In the genomic region with DNA sequence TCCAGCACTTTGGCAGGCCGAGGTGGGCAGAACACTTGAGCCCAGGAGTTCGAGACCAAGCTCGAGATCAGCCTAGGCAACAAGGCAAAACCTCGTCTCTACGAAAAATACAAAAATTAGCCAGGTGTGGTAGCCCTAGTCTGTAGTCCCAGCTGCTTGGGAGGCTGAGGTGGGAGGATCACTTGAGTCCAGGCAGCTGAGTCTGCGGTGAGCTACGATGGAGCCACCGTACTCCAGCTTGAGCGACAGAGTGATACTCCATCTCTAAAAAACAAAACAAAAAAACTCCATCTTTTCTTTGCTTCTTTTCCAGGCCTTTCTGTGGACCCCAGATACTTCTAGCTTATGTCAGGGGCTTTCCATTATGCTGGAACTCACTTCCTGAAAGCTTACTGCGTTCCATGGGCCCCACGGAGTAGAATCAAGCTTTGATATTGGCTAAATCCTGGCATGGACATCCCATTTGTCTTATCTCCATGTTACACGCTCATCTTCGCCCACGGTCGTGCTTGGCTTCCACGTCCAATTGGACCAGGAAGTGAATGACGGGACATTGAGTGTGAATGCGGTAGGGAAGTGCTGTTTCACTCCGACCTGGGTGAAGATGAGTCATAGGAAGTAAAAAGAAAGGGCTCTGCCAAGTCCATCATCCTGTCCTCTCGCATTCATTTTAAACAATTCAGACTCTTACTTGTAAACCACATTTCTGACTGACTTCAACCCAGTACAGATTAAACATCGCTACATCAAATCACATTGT, we compare ENCODE assay signal across 11 cellular contexts. TPM values are rescaled to one million over a fixed set of nuclear protein-coding genes. Genes with fewer than 3 reads are reported as not detected.
DNase-seq lines count a peak whose midpoint lies in the region; FAIRE-seq and TF ChIP-seq lines count a peak whose summit lies in the region.
"Had no signal": no experiment of that assay in that cellular context is flagged by ENCODE, and none has a peak within 500 bp of the region (broad histone marks: within the 10 kb centered on the region; RNA-seq: fewer than 3 reads in every experiment).

No MANE protein-coding gene starts in this region.

- H3K27me3 ChIP-seq in SJSA1 (replicated peaks) (no peaks in the 10 kb centered on the region), WERI-Rb-1 (ENCODE audit: insufficient read depth, low read depth, severe bottlenecking) (no peaks in the 10 kb centered on the region)

- H3K27ac ChIP-seq in SJSA1, result peak overlapping the region; percentile 69
- H3K27ac ChIP-seq in WERI-Rb-1, result no peak overlapping the region
- H3K27ac ChIP-seq: skin epidermis had no signal

- H3K4me3 ChIP-seq in HFF-Myc (replicated peaks; ENCODE audit: low read depth, low read length) (no peak overlapping the region), SJSA1 (no peak overlapping the region), fibroblast of mammary gland (ENCODE audit: control insufficient read depth, low read depth, low read length) (no peak overlapping the region), WERI-Rb-1 (ENCODE audit: low read depth, low read length) (no peak overlapping the region)
- H3K4me3 ChIP-seq: skin epidermis had no signal

- H3K27me3 Mint-ChIP-seq in nephron (ENCODE audit: low read depth), result no peaks in the 10 kb centered on the region
- H3K27me3 Mint-ChIP-seq in activated naive CD4-positive, alpha-beta T cell treated with anti-CD3 and anti-CD28 coated beads, Interleukin-2, amount 10 ng/mL, durations not matched to agents 7 days and 5 days, result no peaks in the 10 kb centered on the region

- no peak for TF ChIP-seq CTCF in HFF-Myc (IDR thresholded peaks at IDR 0.05; ENCODE audit: low read depth, low read length, missing control alignments)
- no peak for TF ChIP-seq CTCF in fibroblast of mammary gland (conservative IDR thresholded peaks at IDR 0.05; ENCODE audit: control insufficient read depth, insufficient read depth, low read depth, low read length)
- TF ChIP-seq CTCF in nephron (IDR thresholded peaks at IDR 0.05; ENCODE audit: unreplicated experiment in 3 of 3), result no peak
- TF ChIP-seq CTCF in WERI-Rb-1 (IDR thresholded peaks at IDR 0.05; ENCODE audit: low read depth, low read length), result no peak
- TF ChIP-seq CTCF in D721Med (IDR thresholded peaks at IDR 0.05; ENCODE audit: insufficient read depth, missing control alignments), result no peak

- no peaks in the 10 kb centered on the region for H3K9me3 Mint-ChIP-seq in nephron
- H3K9me3 Mint-ChIP-seq in activated naive CD4-positive, alpha-beta T cell treated with anti-CD3 and anti-CD28 coated beads, Interleukin-2, amount 10 ng/mL, durations not matched to agents 7 days and 5 days, result peaks cover 3% of the 10 kb centered on the region

- FAIRE-seq in D721Med (lab: Jason Lieb, UNC), result no peak

- peaks cover 57% of the 10 kb centered on the region for H3K4me1 ChIP-seq in SJSA1 (replicated peaks)

- CTCF ChIA-PET in activated naive CD4-positive, alpha-beta T cell treated with anti-CD3 and anti-CD28 coated beads, Interleukin-2, amount 10 ng/mL, durations not matched to agents 7 days and 5 days (lab: Charles Lee), result no interaction called here

- peaks cover 44% of the 10 kb centered on the region for H3K4me1 Mint-ChIP-seq in nephron
- H3K4me1 Mint-ChIP-seq in activated naive CD4-positive, alpha-beta T cell treated with anti-CD3 and anti-CD28 coated beads, Interleukin-2, amount 10 ng/mL, durations not matched to agents 7 days and 5 days, result peaks cover 2% of the 10 kb centered on the region

- H3K27ac Mint-ChIP-seq in nephron, result peak overlapping the region; percentile 64 to 76 (median 70)
- no peak overlapping the region for H3K27ac Mint-ChIP-seq in activated naive CD4-positive, alpha-beta T cell treated with anti-CD3 and anti-CD28 coated beads, Interleukin-2, amount 10 ng/mL, durations not matched to agents 7 days and 5 days
- H3K27ac Mint-ChIP-seq: activated naive CD8-positive, alpha-beta T cell had no signal

- peaks cover 8% of the 10 kb centered on the region; the same call in 1 of the 2 replicates for H3K36me3 ChIP-seq in SJSA1
- no peaks in the 10 kb centered on the region for H3K36me3 ChIP-seq in WERI-Rb-1

- no peaks in the 10 kb centered on the region for H3K9me3 ChIP-seq in SJSA1 (replicated peaks)
- H3K9me3 ChIP-seq in WERI-Rb-1 (ENCODE audit: severe bottlenecking), result no peaks in the 10 kb centered on the region

- DNase-seq in HFF-Myc (ENCODE audit: extremely low read depth, low read depth) (peak; percentile 36), SJSA1 (ENCODE audit: low read depth in 1 of 2, low spot score in 2 of 2) (peak; percentile 76 to 80), fibroblast of mammary gland (ENCODE audit: low read depth) (peak; percentile 94), WERI-Rb-1 (no peak), SHP77 treated with DMSO at 0.1 percent for 48 hours (lab: John Stamatoyannopoulos, UW) (no peak), D721Med (ENCODE audit: insufficient read length, low spot score) (no peak)
- DNase-seq in activated naive CD4-positive, alpha-beta T cell treated with anti-CD3 and anti-CD28 coated beads, Interleukin-2, amount 10 ng/mL, durations not matched to agents 7 days and 5 days, result no peak
- DNase-seq: NCI-H2029 had no signal

- peak overlapping the region in 1 of 3 experiments; percentile 5 for H3K4me3 Mint-ChIP-seq in nephron
- no peak overlapping the region for H3K4me3 Mint-ChIP-seq in activated naive CD4-positive, alpha-beta T cell treated with anti-CD3 and anti-CD28 coated beads, Interleukin-2, amount 10 ng/mL, durations not matched to agents 7 days and 5 days
- H3K4me3 Mint-ChIP-seq: activated naive CD8-positive, alpha-beta T cell had no signal

- H3K36me3 Mint-ChIP-seq in nephron (ENCODE audit: low read depth), result peaks cover 11% of the 10 kb centered on the region
- H3K36me3 Mint-ChIP-seq in activated naive CD4-positive, alpha-beta T cell treated with anti-CD3 and anti-CD28 coated beads, Interleukin-2, amount 10 ng/mL, durations not matched to agents 7 days and 5 days, result no peaks in the 10 kb centered on the region
- H3K36me3 Mint-ChIP-seq: activated naive CD8-positive, alpha-beta T cell had no signal

RNA-seq across cellular contexts. Expression of a gene that starts 45.7 kb away (rescaled TPM):
- total RNA-seq in SJSA1 (2014; rRNA removed; shearing (Covaris generic)), result 47.6 and 60.3 TPM in 2 replicates

Comparison
In these comparisons a context has a peak if more than half of its experiments do, and no peak if none do; other contexts are left out.
1. DNase-seq: peak in HFF-Myc (single experiment), SJSA1 (2 of 2) and fibroblast of mammary gland (single experiment); none in WERI-Rb-1 (single experiment), SHP77 treated with DMSO at 0.1 percent for 48 hours (single experiment), activated naive CD4-positive, alpha-beta T cell treated with anti-CD3 and anti-CD28 coated beads, Interleukin-2, amount 10 ng/mL, durations not matched to agents 7 days and 5 days (single experiment) and D721Med (single experiment).